9 cellular contexts compared by ENCODE assay signal in genomic region chr12:47277972-47278448, GRCh38.
A peak's percentile ranks its signal among the peaks of the same experiment; 100 is the strongest.
DNase-seq lines count a peak whose midpoint lies in the region; ATAC-seq and TF ChIP-seq lines count a peak whose summit lies in the region.
"Had no signal": no experiment of that assay in that cellular context is flagged by ENCODE, and none has a peak within 500 bp of the region (broad histone marks: within the 10 kb centered on the region; RNA-seq: fewer than 3 reads in every experiment).

No MANE protein-coding gene starts in this region.

- WGBS in gastroesophageal sphincter (ENCODE audit: low coverage in 1 of 2), 2 donors = 57 to 95% methylated on average over 1 of the region's 1 CpG
- 85 to 96% (median 92%) methylated on average over 1 of the region's 1 CpG for WGBS in stomach, 5 donors

- POLR2A ChIA-PET in activated CD4-positive, alpha-beta memory T cell treated with anti-CD3 and anti-CD28 coated beads for 36 hours (lab: Charles Lee) = interaction anchor here (1.1 to 1.7 kb wide), 3 partner anchors 8 to 66 kb away, joined by 3 to 6 read pairs (median 6); no protein-coding TSS in a partner anchor

- ATAC-seq in gastroesophageal sphincter = peak; percentile 68
- ATAC-seq in HG03432 (IDR thresholded peaks at IDR 0.05; ENCODE audit: unreplicated experiment) = no peak

- no peaks in the 10 kb centered on the region for H3K36me3 Mint-ChIP-seq in activated CD4-positive, alpha-beta memory T cell treated with anti-CD3 and anti-CD28 coated beads for 36 hours

- no peaks in the 10 kb centered on the region for H3K27me3 ChIP-seq in gastroesophageal sphincter
- no peaks in the 10 kb centered on the region for H3K27me3 ChIP-seq in stomach
- no peaks in the 10 kb centered on the region for H3K27me3 ChIP-seq in Peyer's patch

- peaks cover 0 to 18% (median 0%) of the 10 kb centered on the region in 3 donors for H3K4me1 ChIP-seq in gastroesophageal sphincter
- H3K4me1 ChIP-seq in stomach = peaks cover 13 to 20% (median 17%) of the 10 kb centered on the region in 4 donors
- peaks cover 0 to 22% (median 9%) of the 10 kb centered on the region in 4 donors for H3K4me1 ChIP-seq in Peyer's patch

- H3K27ac ChIP-seq in gastroesophageal sphincter (no peak overlapping the region), stomach (peak overlapping the region in 1 of 5 donors; percentile 68), Peyer's patch (no peak overlapping the region)

- CTCF ChIA-PET in activated CD4-positive, alpha-beta memory T cell treated with anti-CD3 and anti-CD28 coated beads for 36 hours (lab: Charles Lee) = interaction anchor here (0.9 to 1.4 kb wide), 2 partner anchors 60 to 120 kb away, joined by 3 read pairs; no protein-coding TSS in a partner anchor

- no peaks in the 10 kb centered on the region for H3K9me3 Mint-ChIP-seq in activated CD4-positive, alpha-beta memory T cell treated with anti-CD3 and anti-CD28 coated beads for 36 hours

- H3K9me3 ChIP-seq in gastroesophageal sphincter = no peaks in the 10 kb centered on the region
- H3K9me3 ChIP-seq in stomach = no peaks in the 10 kb centered on the region
- H3K9me3 ChIP-seq in Peyer's patch = no peaks in the 10 kb centered on the region

- intact Hi-C loops in activated CD4-positive, alpha-beta memory T cell treated with anti-CD3 and anti-CD28 coated beads for 36 hours (cut with micrococcal nuclease) = loop anchor here (2.0 kb wide), 2 partner anchors 59 to 119 kb away; no protein-coding TSS in a partner anchor
- intact Hi-C loops in stomach (cut with DNase I; ENCODE audit: low total_unique reads) = no loop called here

- no peaks in the 10 kb centered on the region for H3K27me3 Mint-ChIP-seq in activated CD4-positive, alpha-beta memory T cell treated with anti-CD3 and anti-CD28 coated beads for 36 hours

- peak overlapping the region; percentile 16 for H3K4me3 Mint-ChIP-seq in activated CD4-positive, alpha-beta memory T cell treated with anti-CD3 and anti-CD28 coated beads for 36 hours

- no peak overlapping the region for H3K4me3 ChIP-seq in HFF-Myc (replicated peaks; ENCODE audit: low read depth, low read length)
- no peak overlapping the region for H3K4me3 ChIP-seq in gastroesophageal sphincter
- no peak overlapping the region for H3K4me3 ChIP-seq in stomach
- no peak overlapping the region for H3K4me3 ChIP-seq in Peyer's patch

- H3K36me3 ChIP-seq in gastroesophageal sphincter (no peaks in the 10 kb centered on the region), stomach (no peaks in the 10 kb centered on the region), Peyer's patch (no peaks in the 10 kb centered on the region)

- H3K27ac Mint-ChIP-seq in activated CD4-positive, alpha-beta memory T cell treated with anti-CD3 and anti-CD28 coated beads for 36 hours = peak overlapping the region; percentile 95

- TF ChIP-seq POLR2A in gastroesophageal sphincter (IDR thresholded peaks at IDR 0.05) (no peak), stomach (IDR thresholded peaks at IDR 0.05) (no peak), Peyer's patch (IDR thresholded peaks at IDR 0.05) (no peak)

- TF ChIP-seq EP300 in gastroesophageal sphincter (IDR thresholded peaks at IDR 0.05) (no peak), stomach (IDR thresholded peaks at IDR 0.05) (no peak)

- TF ChIP-seq CTCF in HFF-Myc (IDR thresholded peaks at IDR 0.05; ENCODE audit: low read depth, low read length, missing control alignments) (no peak), gastroesophageal sphincter (IDR thresholded peaks at IDR 0.05) (no peak), stomach (IDR thresholded peaks at IDR 0.05) (no peak), Peyer's patch (IDR thresholded peaks at IDR 0.05) (no peak)

- H3K4me1 Mint-ChIP-seq in activated CD4-positive, alpha-beta memory T cell treated with anti-CD3 and anti-CD28 coated beads for 36 hours (ENCODE audit: low read depth) = peaks cover 80% of the 10 kb centered on the region

- DNase-seq in 8988T (peak; percentile 55), HFF-Myc (ENCODE audit: extremely low read depth, low read depth) (peak; percentile 82), stomach (no peak), NCI-H82 (lab: John Stamatoyannopoulos, UW) (no peak), Peyer's patch (no peak)
- DNase-seq in activated CD4-positive, alpha-beta memory T cell treated with anti-CD3 and anti-CD28 coated beads for 36 hours = peak; percentile 43
- DNase-seq: NCI-H1092 treated with DMSO at 0.1 percent for 48 hours had no signal

Comparison
In these comparisons a context has a peak if more than half of its experiments do, and no peak if none do; other contexts are left out.
1. DNase-seq: peak in 8988T (single experiment), HFF-Myc (single experiment) and activated CD4-positive, alpha-beta memory T cell treated with anti-CD3 and anti-CD28 coated beads for 36 hours (single experiment); none in stomach (single experiment), NCI-H82 (single experiment) and Peyer's patch (0 of 3).